ENCODE assay signal across 20 cellular contexts in genomic region chr3:50562866-50563265, GRCh38. TPM values are rescaled to one million over a fixed set of nuclear protein-coding genes. Genes with fewer than 3 reads are reported as not detected.
DNase-seq lines count a peak whose midpoint lies in the region; ATAC-seq, FAIRE-seq and TF ChIP-seq lines count a peak whose summit lies in the region.
"Had no signal": no experiment of that assay in that cellular context is flagged by ENCODE, and none has a peak within 500 bp of the region (broad histone marks: within the 10 kb centered on the region; RNA-seq: fewer than 3 reads in every experiment).

No MANE protein-coding gene starts in this region.

- SMC1A ChIA-PET in GM12878 (lab: Charles Lee; ENCODE audit: uncharacterized antibody, unreplicated experiment), result no interaction called here

- no peak for FAIRE-seq in GM12878 (lab: Jason Lieb, UNC)
- FAIRE-seq in keratinocyte (lab: Jason Lieb, UNC), result peak; percentile 98
- FAIRE-seq: GM12892, small intestine had no signal

- RAD21 ChIA-PET in GM12878 (lab: Charles Lee; ENCODE audit: unreplicated experiment), result no interaction called here

- TF ChIP-seq POLR2A in GM12878 (IDR thresholded peaks at IDR 0.05; ENCODE audit: low read depth, low read length), result no peak

- no peaks in the 10 kb centered on the region for H3K9me3 Mint-ChIP-seq in activated CD4-positive, alpha-beta T cell treated with anti-CD3 and anti-CD28 coated beads for 36 hours (ENCODE audit: low read depth)
- H3K9me3 Mint-ChIP-seq: activated CD4-positive, alpha-beta memory T cell treated with anti-CD3 and anti-CD28 coated beads, Interleukin-2, amount 10 ng/mL, durations not matched to agents 7 days and 5 days; CD4-positive, CD25-positive, alpha-beta regulatory T cell had no signal

- H4K20me1 ChIP-seq in GM12878 (ENCODE audit: control insufficient read depth, insufficient read depth) (no peaks in the 10 kb centered on the region), keratinocyte (ENCODE audit: control insufficient read depth, extremely low read depth, insufficient read depth, low read length) (no peaks in the 10 kb centered on the region)

- TF ChIP-seq CTCF in GM12878 (IDR thresholded peaks at IDR 0.05 in 2 of 3, conservative IDR thresholded peaks at IDR 0.05 in 1 of 3; ENCODE audit: control insufficient read depth in 2 of 3, extremely low read depth in 1 of 3, insufficient read depth in 1 of 3, low read depth in 3 of 3, low read length in 3 of 3), result no peak
- TF ChIP-seq CTCF in keratinocyte (optimal IDR thresholded peaks at IDR 0.05 in 1 of 3, IDR thresholded peaks at IDR 0.05 in 1 of 3, conservative IDR thresholded peaks at IDR 0.05 in 1 of 3; ENCODE audit: extremely low read depth in 1 of 3, insufficient read depth in 2 of 3, low read length in 3 of 3), result peak in 1 of 3 experiments; percentile 29

- H3K27me3 ChIP-seq in GM12878 (replicated peaks in 1 of 2; ENCODE audit: control insufficient read depth in 2 of 2, insufficient read depth in 2 of 2, low read length in 1 of 2), result no peaks in the 10 kb centered on the region
- H3K27me3 ChIP-seq in keratinocyte (ENCODE audit: control insufficient read depth, extremely low read depth, insufficient read depth, low read length), result peaks cover 4% of the 10 kb centered on the region

- peaks cover 2% of the 10 kb centered on the region for H3K4me1 ChIP-seq in GM12878 (ENCODE audit: control insufficient read depth, insufficient read depth, low read length)
- peaks cover 21% of the 10 kb centered on the region for H3K4me1 ChIP-seq in keratinocyte (ENCODE audit: control insufficient read depth, extremely low read depth, insufficient read depth, low read length)

- CTCF ChIA-PET in GM12878 (lab: Yijun Ruan, JAX), result interaction anchor here (1.3 kb wide), 1 partner anchor 51 kb away, joined by 3 read pairs; no protein-coding TSS in a partner anchor
- CTCF ChIA-PET in activated CD4-positive, alpha-beta T cell treated with anti-CD3 and anti-CD28 coated beads for 36 hours (lab: Charles Lee), result interaction anchor here (0.8 to 1.4 kb wide), 3 partner anchors 11 to 816 kb away, joined by 3 to 4 read pairs (median 3); no protein-coding TSS in a partner anchor

- POLR2A ChIA-PET in GM12878 (lab: Charles Lee), result no interaction called here
- POLR2A ChIA-PET in activated CD4-positive, alpha-beta T cell treated with anti-CD3 and anti-CD28 coated beads for 36 hours (lab: Charles Lee), result no interaction called here

- no peaks in the 10 kb centered on the region for H3K9me1 ChIP-seq in keratinocyte (ENCODE audit: control insufficient read depth, extremely low read depth, insufficient read depth, low read length)

- H3K4me1 Mint-ChIP-seq in activated CD4-positive, alpha-beta T cell treated with anti-CD3 and anti-CD28 coated beads for 36 hours, result peaks cover 24% of the 10 kb centered on the region

- dilution Hi-C loops in keratinocyte (cut with MboI; ENCODE audit: extremely low pct_ligation_motif_present, low sequenced_read_pairs), result no loop called here

- H3K4me2 ChIP-seq in GM12878 (ENCODE audit: control insufficient read depth, insufficient read depth) (no peak overlapping the region), keratinocyte (ENCODE audit: control insufficient read depth, extremely low read depth, insufficient read depth, low read depth, low read length) (peak overlapping the region; percentile 35)

- no peak overlapping the region for H3K27ac Mint-ChIP-seq in activated CD4-positive, alpha-beta T cell treated with anti-CD3 and anti-CD28 coated beads for 36 hours
- H3K27ac Mint-ChIP-seq: activated CD4-positive, alpha-beta memory T cell treated with anti-CD3 and anti-CD28 coated beads, Interleukin-2, amount 10 ng/mL, durations not matched to agents 7 days and 5 days; CD4-positive, CD25-positive, alpha-beta regulatory T cell had no signal

- intact Hi-C loops in GM12878 (cut with micrococcal nuclease; ENCODE audit: unreplicated experiment), result no loop called here
- intact Hi-C loops in activated CD4-positive, alpha-beta T cell treated with anti-CD3 and anti-CD28 coated beads for 36 hours (cut with DNase I, micrococcal nuclease), result no loop called here

- H2AFZ ChIP-seq in GM12878 (ENCODE audit: control insufficient read depth, low read depth, low read length) (no peak overlapping the region), keratinocyte (ENCODE audit: control insufficient read depth, low read length) (no peak overlapping the region)
- H2AFZ ChIP-seq: parathyroid adenoma had no signal

- H3K4me3 Mint-ChIP-seq in activated CD4-positive, alpha-beta T cell treated with anti-CD3 and anti-CD28 coated beads for 36 hours, result no peak overlapping the region
- H3K4me3 Mint-ChIP-seq: activated CD4-positive, alpha-beta memory T cell treated with anti-CD3 and anti-CD28 coated beads, Interleukin-2, amount 10 ng/mL, durations not matched to agents 7 days and 5 days; CD4-positive, CD25-positive, alpha-beta regulatory T cell had no signal

- H3K79me2 ChIP-seq in GM12878 (ENCODE audit: control insufficient read depth, insufficient read depth, low read length) (no peaks in the 10 kb centered on the region), keratinocyte (ENCODE audit: control insufficient read depth, insufficient read depth, low read length) (no peaks in the 10 kb centered on the region)
- H3K79me2 ChIP-seq: parathyroid adenoma had no signal

- no TSS peak for BruUV-seq in GM12878 (replicated peaks; lab: Mats Ljungman, UMichigan)

- no peaks in the 10 kb centered on the region for H3K27me3 Mint-ChIP-seq in activated CD4-positive, alpha-beta T cell treated with anti-CD3 and anti-CD28 coated beads for 36 hours
- H3K27me3 Mint-ChIP-seq: activated CD4-positive, alpha-beta memory T cell treated with anti-CD3 and anti-CD28 coated beads, Interleukin-2, amount 10 ng/mL, durations not matched to agents 7 days and 5 days; CD4-positive, CD25-positive, alpha-beta regulatory T cell had no signal

- DNase-seq in EL (peak; percentile 95), LHCN-M2 (ENCODE audit: low read depth) (peak; percentile 65), GM12878 (ENCODE audit: low read depth, low spot score) (no peak), keratinocyte (ENCODE audit: low read depth, low spot score) (no peak), NCI-H345 treated with DMSO at 0.1 percent for 48 hours (lab: John Stamatoyannopoulos, UW; ENCODE audit: unreplicated experiment) (no peak), CD1c-positive myeloid dendritic cell (ENCODE audit: extremely low spot score) (no peak), SKM-1 (lab: John Stamatoyannopoulos, UW; ENCODE audit: unreplicated experiment) (no peak)
- DNase-seq in activated CD4-positive, alpha-beta T cell treated with anti-CD3 and anti-CD28 coated beads for 36 hours, result no peak
- DNase-seq: activated CD4-positive, alpha-beta memory T cell treated with anti-CD3 and anti-CD28 coated beads, Interleukin-2, amount 10 ng/mL, durations not matched to agents 7 days and 5 days; aorta; CD4-positive, CD25-positive, alpha-beta regulatory T cell; dermis blood vessel endothelial cell; NCI-H1417 treated with DMSO at 0.1 percent for 48 hours; NCI-H345; small intestine; tibial artery had no signal

- H3K36me3 ChIP-seq in GM12878 (ENCODE audit: control insufficient read depth in 2 of 2, insufficient read depth in 2 of 2, low read length in 1 of 2) (no peaks in the 10 kb centered on the region), keratinocyte (ENCODE audit: control insufficient read depth in 2 of 2, extremely low read depth in 1 of 2, insufficient read depth in 2 of 2, low read length in 2 of 2) (no peaks in the 10 kb centered on the region)

- H3K9me3 ChIP-seq in GM12878 (replicated peaks; ENCODE audit: control insufficient read depth, insufficient read depth, low read length) (no peaks in the 10 kb centered on the region), keratinocyte (ENCODE audit: control insufficient read depth, low read depth, low read length) (no peaks in the 10 kb centered on the region)
- H3K9me3 ChIP-seq: tibial artery had no signal

- TF ChIP-seq RAD21 in GM12878 (IDR thresholded peaks at IDR 0.05; ENCODE audit: insufficient read depth, low read depth, low read length), result no peak

- peaks cover 4% of the 10 kb centered on the region for H3K36me3 Mint-ChIP-seq in activated CD4-positive, alpha-beta T cell treated with anti-CD3 and anti-CD28 coated beads for 36 hours (ENCODE audit: low read depth)

- no peak for ATAC-seq in GM12878
- no peak for ATAC-seq in activated CD4-positive, alpha-beta T cell treated with anti-CD3 and anti-CD28 coated beads for 36 hours
- ATAC-seq: esophagus mucosa had no signal

- no peak overlapping the region for H3K9ac ChIP-seq in GM12878 (ENCODE audit: control insufficient read depth, insufficient read depth, low read length)
- H3K9ac ChIP-seq in keratinocyte (ENCODE audit: control insufficient read depth, extremely low read depth, insufficient read depth, low read length), result no peak overlapping the region
- H3K9ac ChIP-seq: parathyroid adenoma had no signal

- in situ Hi-C loops in GM12878 (cut with MboI), result no loop called here

- H3K27ac ChIP-seq in GM12878 (ENCODE audit: control insufficient read depth, insufficient read depth) (no peak overlapping the region), keratinocyte (ENCODE audit: control insufficient read depth, insufficient read depth, low read length) (no peak overlapping the region)
- H3K27ac ChIP-seq: parathyroid adenoma, SK-N-MC, tibial artery had no signal

- TF ChIP-seq EP300 in GM12878 (IDR thresholded peaks at IDR 0.05; ENCODE audit: borderline replicate concordance in 1 of 2, control insufficient read depth in 1 of 2, low read depth in 2 of 2, low read length in 2 of 2), result no peak

- 13% methylated on average over 2 of the region's 2 CpGs for WGBS in GM12878 (ENCODE audit: insufficient coverage, insufficient replicate concordance, low lambda C conversion rate, missing lambda C conversion rate)

- H3K4me3 ChIP-seq in GM12878 (no peak overlapping the region), keratinocyte (ENCODE audit: control insufficient read depth in 2 of 3, extremely low read depth in 1 of 3, insufficient read depth in 2 of 3, low read depth in 1 of 3, low read length in 3 of 3) (no peak overlapping the region)
- H3K4me3 ChIP-seq: SK-N-MC, tibial artery had no signal

RNA-seq across cellular contexts. Expression of gene C3orf18, which starts 4.7 kb away (rescaled TPM):
- 15.1 and 18.7 TPM in 2 replicates for total RNA-seq in LHCN-M2 (2014; rRNA removed)
- polyA plus RNA-seq in LHCN-M2 (2012), result 9.4 TPM
- 2.5 and 3.6 TPM in 2 replicates for total RNA-seq in GM12878 (2013; cell fraction: nucleolus; rRNA removed)
- total RNA-seq in GM12878 (2014; rRNA removed), result 0.45 and 0.87 TPM in 2 replicates
- 0.64 and 0.76 TPM in 2 replicates for total RNA-seq in GM12878 (2014; rRNA removed; fragmentation: Illumina TruSeq; extraction: Trizol)
- total RNA-seq in GM12878 (2021), result 0.61 and 1.3 TPM in 2 replicates
- 1.3 TPM for polyA plus RNA-seq in GM12878 (2011; ENCODE audit: low read depth)
- 2.3 and 3.2 TPM in 2 replicates for polyA plus RNA-seq in GM12878 (2011; rRNA removed)
- polyA plus RNA-seq in GM12878 (2011; cell fraction: cytosol; rRNA removed), result 3.9 and 4.8 TPM in 2 replicates
- 8.2 and 11.4 TPM in 2 replicates for polyA plus RNA-seq in GM12878 (2011; cell fraction: nucleus; rRNA removed)
- polyA plus RNA-seq in GM12878 (2012), result 1.6 and 1.9 TPM in 2 replicates
- polyA plus RNA-seq in GM12878 (2014; fragmentation: Illumina TruSeq; extraction: Trizol), result 0.48 and 1.0 TPM in 2 replicates
- under 1 TPM; 0.06 to 0.22 TPM for polyA plus RNA-seq in GM12878 (2014; fragmentation: Nextera tagmentation; extraction: Ambion mirVana)
- 0.77 and 1.7 TPM in 2 replicates for polyA plus RNA-seq in GM12878 (2014; rRNA removed)
- polyA plus RNA-seq in GM12878 (2016; fragmentation: Nextera tagmentation; extraction: Ambion mirVana), result under 1 TPM; 0.44 to 0.56 TPM
- polyA minus RNA-seq in GM12878 (2011; rRNA and poly(A)+ RNA removed), result 1.6 and 3.4 TPM in 2 replicates
- polyA minus RNA-seq in GM12878 (2011; cell fraction: cytosol; rRNA and poly(A)+ RNA removed), result 0.52 TPM in 1 of 2 replicates, not detected in the other
- 1.8 and 3.3 TPM in 2 replicates for polyA minus RNA-seq in GM12878 (2011; cell fraction: nucleus; rRNA and poly(A)+ RNA removed)
- polyA plus RNA-seq in keratinocyte, result 1.4 to 2.6 TPM (median 1.4 TPM) in 3 replicates
- polyA plus RNA-seq in keratinocyte (2011; ENCODE audit: low read depth), result 0.30 TPM
- polyA plus RNA-seq in keratinocyte (2011; cell fraction: cytosol; rRNA removed), result 0.56 and 1.3 TPM in 2 replicates
- 2.2 and 2.8 TPM in 2 replicates for polyA plus RNA-seq in keratinocyte (2011; cell fraction: nucleus; rRNA removed)
- polyA plus RNA-seq in keratinocyte (2012; ENCODE audit: low replicate concordance), result 0.14 and 0.92 TPM in 2 replicates
- polyA minus RNA-seq in keratinocyte, result 1.4 to 4.5 TPM (median 3.9 TPM) in 3 replicates
- not detected for polyA minus RNA-seq in keratinocyte (2011; cell fraction: cytosol; rRNA and poly(A)+ RNA removed)
- 0.32 and 0.93 TPM in 2 replicates for polyA minus RNA-seq in keratinocyte (2011; cell fraction: nucleus; rRNA and poly(A)+ RNA removed)
- total RNA-seq in activated CD4-positive, alpha-beta T cell treated with anti-CD3 and anti-CD28 coated beads for 36 hours, result 10 to 100 TPM; 31.7 to 31.9 TPM

RNA-seq across cellular contexts. Expression of gene HEMK1, which starts 6.5 kb away (rescaled TPM):
- 10.5 and 11.4 TPM in 2 replicates for total RNA-seq in LHCN-M2 (2014; rRNA removed)
- polyA plus RNA-seq in LHCN-M2 (2012), result 14.1 TPM
- 52.1 and 58.3 TPM in 2 replicates for total RNA-seq in GM12878 (2013; cell fraction: nucleolus; rRNA removed)
- 10.4 and 11.3 TPM in 2 replicates for total RNA-seq in GM12878 (2014; rRNA removed)
- total RNA-seq in GM12878 (2014; rRNA removed; fragmentation: Illumina TruSeq; extraction: Trizol), result 9.5 and 10.5 TPM in 2 replicates
- 14.4 and 16.4 TPM in 2 replicates for total RNA-seq in GM12878 (2021)
- 13.7 TPM for polyA plus RNA-seq in GM12878 (2011; ENCODE audit: low read depth)
- polyA plus RNA-seq in GM12878 (2011; rRNA removed), result 8.7 and 13.5 TPM in 2 replicates
- polyA plus RNA-seq in GM12878 (2011; cell fraction: cytosol; rRNA removed), result 16.2 and 20.1 TPM in 2 replicates
- polyA plus RNA-seq in GM12878 (2011; cell fraction: nucleus; rRNA removed), result 57.9 and 77.5 TPM in 2 replicates
- 14.4 and 14.5 TPM in 2 replicates for polyA plus RNA-seq in GM12878 (2012)
- polyA plus RNA-seq in GM12878 (2014; fragmentation: Illumina TruSeq; extraction: Trizol), result 4.9 and 9.9 TPM in 2 replicates
- 10 to 100 TPM in 1 of 2 experiments, 1 to 10 TPM in 1; 2.8 to 10.5 TPM for polyA plus RNA-seq in GM12878 (2014; fragmentation: Nextera tagmentation; extraction: Ambion mirVana)
- 15.1 and 15.8 TPM in 2 replicates for polyA plus RNA-seq in GM12878 (2014; rRNA removed)
- 10 to 100 TPM; 17.8 to 19.0 TPM for polyA plus RNA-seq in GM12878 (2016; fragmentation: Nextera tagmentation; extraction: Ambion mirVana)
- polyA minus RNA-seq in GM12878 (2011; rRNA and poly(A)+ RNA removed), result 12.1 and 16.6 TPM in 2 replicates
- polyA minus RNA-seq in GM12878 (2011; cell fraction: cytosol; rRNA and poly(A)+ RNA removed), result 4.0 and 4.4 TPM in 2 replicates
- 18.7 and 25.0 TPM in 2 replicates for polyA minus RNA-seq in GM12878 (2011; cell fraction: nucleus; rRNA and poly(A)+ RNA removed)
- polyA plus RNA-seq in keratinocyte, result 12.9 to 19.5 TPM (median 13.0 TPM) in 3 replicates
- 0.74 TPM for polyA plus RNA-seq in keratinocyte (2011; ENCODE audit: low read depth)
- 7.4 and 12.2 TPM in 2 replicates for polyA plus RNA-seq in keratinocyte (2011; cell fraction: cytosol; rRNA removed)
- 32.6 and 40.2 TPM in 2 replicates for polyA plus RNA-seq in keratinocyte (2011; cell fraction: nucleus; rRNA removed)
- 10.1 and 15.6 TPM in 2 replicates for polyA plus RNA-seq in keratinocyte (2012; ENCODE audit: low replicate concordance)
- 9.7 to 14.6 TPM (median 12.7 TPM) in 3 replicates for polyA minus RNA-seq in keratinocyte
- polyA minus RNA-seq in keratinocyte (2011; cell fraction: cytosol; rRNA and poly(A)+ RNA removed), result 8.6 TPM
- 6.4 and 8.7 TPM in 2 replicates for polyA minus RNA-seq in keratinocyte (2011; cell fraction: nucleus; rRNA and poly(A)+ RNA removed)
- 10 to 100 TPM; 61.6 to 77.7 TPM for total RNA-seq in activated CD4-positive, alpha-beta T cell treated with anti-CD3 and anti-CD28 coated beads for 36 hours

RNA-seq across cellular contexts. Expression of gene CISH, which starts 48.7 kb away (rescaled TPM):
- total RNA-seq in LHCN-M2 (2014; rRNA removed) (0.58 and 1.6 TPM in 2 replicates), GM12878 (2014; rRNA removed) (2.3 and 2.5 TPM in 2 replicates), GM12878 (2014; rRNA removed; fragmentation: Illumina TruSeq; extraction: Trizol) (0.94 and 1.0 TPM in 2 replicates), GM12878 (2021) (4.4 and 5.1 TPM in 2 replicates)
- polyA plus RNA-seq in LHCN-M2 (2012), result 0.77 TPM
- total RNA-seq in GM12878 (2013; cell fraction: nucleolus; rRNA removed), result 2.3 and 2.6 TPM in 2 replicates
- 0.25 TPM for polyA plus RNA-seq in GM12878 (2011; ENCODE audit: low read depth)
- polyA plus RNA-seq in GM12878 (2011; rRNA removed) (0.20 and 0.41 TPM in 2 replicates), GM12878 (2014; fragmentation: Illumina TruSeq; extraction: Trizol) (1.4 and 2.7 TPM in 2 replicates), GM12878 (2014; fragmentation: Nextera tagmentation; extraction: Ambion mirVana) (under 1 TPM; 0.21 to 0.57 TPM), GM12878 (2014; rRNA removed) (3.2 and 3.7 TPM in 2 replicates), GM12878 (2016; fragmentation: Nextera tagmentation; extraction: Ambion mirVana) (1 to 10 TPM; 1.1 to 2.5 TPM), keratinocyte (1.8 to 3.5 TPM (median 2.8 TPM) in 3 replicates)
- polyA plus RNA-seq in GM12878 (2011; cell fraction: cytosol; rRNA removed), result 0.97 and 1.0 TPM in 2 replicates
- 1.8 and 2.2 TPM in 2 replicates for polyA plus RNA-seq in GM12878 (2011; cell fraction: nucleus; rRNA removed)
- polyA plus RNA-seq in GM12878 (2012), result 1.4 and 1.5 TPM in 2 replicates
- 1.6 and 1.9 TPM in 2 replicates for polyA minus RNA-seq in GM12878 (2011; rRNA and poly(A)+ RNA removed)
- polyA minus RNA-seq in GM12878 (2011; cell fraction: cytosol; rRNA and poly(A)+ RNA removed), result 0.80 and 0.94 TPM in 2 replicates
- polyA minus RNA-seq in GM12878 (2011; cell fraction: nucleus; rRNA and poly(A)+ RNA removed), result 1.9 and 3.2 TPM in 2 replicates
- 0.77 TPM for polyA plus RNA-seq in keratinocyte (2011; ENCODE audit: low read depth)
- 2.3 and 4.2 TPM in 2 replicates for polyA plus RNA-seq in keratinocyte (2011; cell fraction: cytosol; rRNA removed)
- 4.7 and 7.4 TPM in 2 replicates for polyA plus RNA-seq in keratinocyte (2011; cell fraction: nucleus; rRNA removed)
- polyA plus RNA-seq in keratinocyte (2012; ENCODE audit: low replicate concordance), result 3.6 and 6.7 TPM in 2 replicates
- 3.8 to 7.1 TPM (median 4.2 TPM) in 3 replicates for polyA minus RNA-seq in keratinocyte
- 6.9 TPM for polyA minus RNA-seq in keratinocyte (2011; cell fraction: cytosol; rRNA and poly(A)+ RNA removed)
- 3.2 and 3.4 TPM in 2 replicates for polyA minus RNA-seq in keratinocyte (2011; cell fraction: nucleus; rRNA and poly(A)+ RNA removed)
- 100 to 1,000 TPM; 265 to 269 TPM for total RNA-seq in activated CD4-positive, alpha-beta T cell treated with anti-CD3 and anti-CD28 coated beads for 36 hours

RNA-seq across cellular contexts. Expression of gene MAPKAPK3, which starts 54.1 kb away (rescaled TPM):
- 92.3 and 103 TPM in 2 replicates for total RNA-seq in LHCN-M2 (2014; rRNA removed)
- 53.5 TPM for polyA plus RNA-seq in LHCN-M2 (2012)
- 25.1 and 26.3 TPM in 2 replicates for total RNA-seq in GM12878 (2013; cell fraction: nucleolus; rRNA removed)
- 42.6 and 49.2 TPM in 2 replicates for total RNA-seq in GM12878 (2014; rRNA removed)
- 25.4 and 27.2 TPM in 2 replicates for total RNA-seq in GM12878 (2014; rRNA removed; fragmentation: Illumina TruSeq; extraction: Trizol)
- 39.9 and 42.0 TPM in 2 replicates for total RNA-seq in GM12878 (2021)
- 9.1 TPM for polyA plus RNA-seq in GM12878 (2011; ENCODE audit: low read depth)
- polyA plus RNA-seq in GM12878 (2011; rRNA removed), result 33.5 and 66.0 TPM in 2 replicates
- 81.5 and 93.9 TPM in 2 replicates for polyA plus RNA-seq in GM12878 (2011; cell fraction: cytosol; rRNA removed)
- polyA plus RNA-seq in GM12878 (2011; cell fraction: nucleus; rRNA removed), result 58.1 and 59.6 TPM in 2 replicates
- polyA plus RNA-seq in GM12878 (2012), result 14.5 and 14.9 TPM in 2 replicates
- 39.9 and 46.7 TPM in 2 replicates for polyA plus RNA-seq in GM12878 (2014; fragmentation: Illumina TruSeq; extraction: Trizol)
- polyA plus RNA-seq in GM12878 (2014; fragmentation: Nextera tagmentation; extraction: Ambion mirVana), result 1 to 10 TPM; 7.9 to 8.7 TPM
- polyA plus RNA-seq in GM12878 (2014; rRNA removed), result 43.9 and 45.3 TPM in 2 replicates
- 10 to 100 TPM; 32.4 to 38.0 TPM for polyA plus RNA-seq in GM12878 (2016; fragmentation: Nextera tagmentation; extraction: Ambion mirVana)
- 53.0 and 58.0 TPM in 2 replicates for polyA minus RNA-seq in GM12878 (2011; rRNA and poly(A)+ RNA removed)
- 12.2 and 17.4 TPM in 2 replicates for polyA minus RNA-seq in GM12878 (2011; cell fraction: cytosol; rRNA and poly(A)+ RNA removed)
- 11.7 and 18.6 TPM in 2 replicates for polyA minus RNA-seq in GM12878 (2011; cell fraction: nucleus; rRNA and poly(A)+ RNA removed)
- polyA plus RNA-seq in keratinocyte, result 134 to 172 TPM (median 148 TPM) in 3 replicates
- 29.2 TPM for polyA plus RNA-seq in keratinocyte (2011; ENCODE audit: low read depth)
- 140 and 168 TPM in 2 replicates for polyA plus RNA-seq in keratinocyte (2011; cell fraction: cytosol; rRNA removed)
- polyA plus RNA-seq in keratinocyte (2011; cell fraction: nucleus; rRNA removed), result 73.7 and 78.1 TPM in 2 replicates
- 61.7 and 126 TPM in 2 replicates for polyA plus RNA-seq in keratinocyte (2012; ENCODE audit: low replicate concordance)
- polyA minus RNA-seq in keratinocyte, result 148 to 206 TPM (median 152 TPM) in 3 replicates
- 85.2 TPM for polyA minus RNA-seq in keratinocyte (2011; cell fraction: cytosol; rRNA and poly(A)+ RNA removed)
- polyA minus RNA-seq in keratinocyte (2011; cell fraction: nucleus; rRNA and poly(A)+ RNA removed), result 36.5 and 51.9 TPM in 2 replicates
- total RNA-seq in activated CD4-positive, alpha-beta T cell treated with anti-CD3 and anti-CD28 coated beads for 36 hours, result 100 to 1,000 TPM; 178 to 218 TPM

RNA-seq across cellular contexts. Expression of gene CACNA2D2, which starts 59.4 kb away (rescaled TPM):
- total RNA-seq in LHCN-M2 (2014; rRNA removed) (not detected in 2 replicates), GM12878 (2014; rRNA removed) (not detected in 2 replicates), GM12878 (2014; rRNA removed; fragmentation: Illumina TruSeq; extraction: Trizol) (not detected in 2 replicates), GM12878 (2021) (0.03 and 0.11 TPM in 2 replicates)
- polyA plus RNA-seq in LHCN-M2 (2012), result 0.05 TPM
- not detected in 2 replicates for total RNA-seq in GM12878 (2013; cell fraction: nucleolus; rRNA removed)
- 0.09 TPM for polyA plus RNA-seq in GM12878 (2011; ENCODE audit: low read depth)
- polyA plus RNA-seq in GM12878 (2011; rRNA removed) (not detected in 2 replicates), GM12878 (2014; fragmentation: Illumina TruSeq; extraction: Trizol) (0.07 TPM in 1 of 2 replicates, not detected in the other), GM12878 (2014; fragmentation: Nextera tagmentation; extraction: Ambion mirVana) (not detected), GM12878 (2014; rRNA removed) (not detected in 2 replicates), GM12878 (2016; fragmentation: Nextera tagmentation; extraction: Ambion mirVana) (not detected), keratinocyte (0.02 to 0.04 TPM (median 0.04 TPM) in 3 replicates)
- not detected in 2 replicates for polyA plus RNA-seq in GM12878 (2011; cell fraction: cytosol; rRNA removed)
- polyA plus RNA-seq in GM12878 (2011; cell fraction: nucleus; rRNA removed), result not detected in 2 replicates
- 0.14 TPM in 2 replicates for polyA plus RNA-seq in GM12878 (2012)
- polyA minus RNA-seq in GM12878 (2011; rRNA and poly(A)+ RNA removed), result not detected in 2 replicates
- polyA minus RNA-seq in GM12878 (2011; cell fraction: cytosol; rRNA and poly(A)+ RNA removed), result not detected in 2 replicates
- not detected in 2 replicates for polyA minus RNA-seq in GM12878 (2011; cell fraction: nucleus; rRNA and poly(A)+ RNA removed)
- not detected for polyA plus RNA-seq in keratinocyte (2011; ENCODE audit: low read depth)
- 0.02 and 0.03 TPM in 2 replicates for polyA plus RNA-seq in keratinocyte (2011; cell fraction: cytosol; rRNA removed)
- polyA plus RNA-seq in keratinocyte (2011; cell fraction: nucleus; rRNA removed), result 0.07 and 0.08 TPM in 2 replicates
- 0.20 TPM in 1 of 2 replicates, not detected in the other for polyA plus RNA-seq in keratinocyte (2012; ENCODE audit: low replicate concordance)
- polyA minus RNA-seq in keratinocyte, result 0.23 TPM in 1 of 3 replicates, not detected in the others
- not detected for polyA minus RNA-seq in keratinocyte (2011; cell fraction: cytosol; rRNA and poly(A)+ RNA removed)
- polyA minus RNA-seq in keratinocyte (2011; cell fraction: nucleus; rRNA and poly(A)+ RNA removed), result not detected in 2 replicates
- 1 to 10 TPM; 1.1 to 1.5 TPM for total RNA-seq in activated CD4-positive, alpha-beta T cell treated with anti-CD3 and anti-CD28 coated beads for 36 hours
- total RNA-seq: dermis blood vessel endothelial cell had no signal

Comparison
In these comparisons a context has a peak if more than half of its experiments do, and no peak if none do; other contexts are left out.
1. DNase-seq: peak in EL (single experiment) and LHCN-M2 (single experiment); none in GM12878 (single experiment), keratinocyte (single experiment), NCI-H345 treated with DMSO at 0.1 percent for 48 hours (single experiment), CD1c-positive myeloid dendritic cell (single experiment), SKM-1 (single experiment) and activated CD4-positive, alpha-beta T cell treated with anti-CD3 and anti-CD28 coated beads for 36 hours (single experiment).
2. RNA of gene CISH, which starts 48.7 kb away (total RNA-seq): 265 to 269 TPM in activated CD4-positive, alpha-beta T cell treated with anti-CD3 and anti-CD28 coated beads for 36 hours; 0.94 to 5.1 TPM in GM12878 and 0.58 to 1.6 TPM in LHCN-M2; every median in the first group is over 10 times any median in the second.